22 cellular contexts compared by ENCODE assay signal in genomic region chr10:88616250-88616977, GRCh38. TPM values are rescaled to one million over a fixed set of nuclear protein-coding genes. Genes with fewer than 3 reads are reported as not detected.
DNase-seq lines count a peak whose midpoint lies in the region; ATAC-seq and TF ChIP-seq lines count a peak whose summit lies in the region.
"Had no signal": no experiment of that assay in that cellular context is flagged by ENCODE, and none has a peak within 500 bp of the region (broad histone marks: within the 10 kb centered on the region; RNA-seq: fewer than 3 reads in every experiment).

No MANE protein-coding gene starts in this region.

- H3K4me1 ChIP-seq in BLaER1 (peaks cover 30% of the 10 kb centered on the region), heart left ventricle (no peaks in the 10 kb centered on the region), psoas muscle (no peaks in the 10 kb centered on the region)
- H3K4me1 ChIP-seq: Caco-2, Peyer's patch had no signal

- H4K20me1 ChIP-seq in BLaER1: no peaks in the 10 kb centered on the region

- TF ChIP-seq POLR2A in heart left ventricle (IDR thresholded peaks at IDR 0.05): no peak

- ATAC-seq in heart left ventricle: peak; percentile 37 to 58 (median 45)
- ATAC-seq in psoas muscle: peak in 2 of 4 donors; percentile 22 to 25
- ATAC-seq: right lobe of liver had no signal

- TF ChIP-seq CTCF in heart left ventricle (IDR thresholded peaks at IDR 0.05): no peak
- TF ChIP-seq CTCF in psoas muscle (IDR thresholded peaks at IDR 0.05): no peak

- peaks cover 3% of the 10 kb centered on the region; the same call in 1 of the 2 replicates for H3K9me3 ChIP-seq in BLaER1
- peaks cover 0 to 22% (median 0%) of the 10 kb centered on the region in 12 donors for H3K9me3 ChIP-seq in heart left ventricle
- H3K9me3 ChIP-seq in psoas muscle: no peaks in the 10 kb centered on the region
- H3K9me3 ChIP-seq: Caco-2, neutrophil, Peyer's patch, right lobe of liver had no signal

- 0 out of 2 replicates have a peak overlapping the region, but pooled peaks have one; percentile 3 for H3K4me3 ChIP-seq in BLaER1
- H3K4me3 ChIP-seq in heart left ventricle: no peak overlapping the region
- H3K4me3 ChIP-seq in psoas muscle: no peak overlapping the region
- H3K4me3 ChIP-seq: Peyer's patch, right lobe of liver had no signal

- H3K27me3 ChIP-seq in BLaER1: no peaks in the 10 kb centered on the region
- H3K27me3 ChIP-seq in heart left ventricle: no peaks in the 10 kb centered on the region
- no peaks in the 10 kb centered on the region for H3K27me3 ChIP-seq in psoas muscle (ENCODE audit: insufficient read depth in 3 of 3, low read length in 2 of 3)
- H3K27me3 ChIP-seq: neutrophil, Peyer's patch, right lobe of liver had no signal

- peak overlapping the region; percentile 72 for H3K27ac ChIP-seq in BLaER1
- peak overlapping the region in 3 of 12 donors; percentile 12 to 52 (median 48) for H3K27ac ChIP-seq in heart left ventricle
- no peak overlapping the region for H3K27ac ChIP-seq in psoas muscle
- H3K27ac ChIP-seq: neutrophil, Peyer's patch, right lobe of liver had no signal

- H3K4me2 ChIP-seq in BLaER1: peak overlapping the region; percentile 70

- intact Hi-C loops in heart left ventricle (cut with DNase I) (no loop called here), psoas muscle (cut with DNase I) (no loop called here)

- H3K9ac ChIP-seq in BLaER1: peak overlapping the region; percentile 46; the same call in 1 of the 2 replicates

- H3K36me3 ChIP-seq in BLaER1 (no peaks in the 10 kb centered on the region), heart left ventricle (no peaks in the 10 kb centered on the region), psoas muscle (ENCODE audit: insufficient read depth in 1 of 2, low read depth in 1 of 2) (no peaks in the 10 kb centered on the region)
- H3K36me3 ChIP-seq: neutrophil, Peyer's patch, right lobe of liver had no signal

- DNase-seq in RPMI7951 (ENCODE audit: low read depth) (peak; percentile 4), heart left ventricle (peak; percentile 36 to 69 (median 44)), psoas muscle (peak; percentile 10 to 62), AG08395 (ENCODE audit: low spot score) (no peak), HPDE6-E6E7 (ENCODE audit: extremely low spot score) (no peak), HCEC 1CT (no peak)
- DNase-seq in activated CD4-positive, alpha-beta T cell treated with anti-CD3 and anti-CD28 coated beads, Interleukin-2, amount 50 U/mL, for 1 hour: no peak
- DNase-seq: activated CD4-positive, alpha-beta T cell treated with anti-CD3 and anti-CD28 coated beads, Interleukin-2, amount 50 U/mL, for 48 hours; activated naive CD4-positive, alpha-beta T cell treated with anti-CD3 and anti-CD28 coated beads, Interleukin-2, amount 10 ng/mL, durations not matched to agents 7 days and 5 days; activated T-cell treated with anti-CD3 and anti-CD28 coated beads, Interleukin-2, amount 50 U/mL, for 24 hours; Caco-2; NCI-H1417; NCI-H2171 treated with DMSO at 0.1 percent for 48 hours; NCI-H748 treated with DMSO at 0.1 percent for 48 hours; Peyer's patch; stimulated activated CD4-positive, alpha-beta T cell treated with anti-CD3 and anti-CD28 coated beads, Interleukin-2, amount 100 ng/mL, for 24 hours; SW 1271 had no signal

- WGBS in heart left ventricle, 4 donors: 73 to 85% (median 78%) methylated on average over 18 of the region's 18 CpGs
- WGBS in psoas muscle, 3 donors: 77 to 83% (median 78%) methylated on average over 18 of the region's 18 CpGs

RNA-seq across cellular contexts. Expression of gene LIPJ, which starts 29.9 kb away (rescaled TPM):
- under 0.01 and 0.12 TPM in 2 replicates for total RNA-seq in RPMI7951 (2014; rRNA removed; shearing (Covaris generic))
- total RNA-seq in heart left ventricle (not detected), psoas muscle (under 1 TPM in 3 of 4 donors, not detected in 1; 0.23 to 0.30 (median 0.27) TPM)
- polyA plus RNA-seq in heart left ventricle (under 1 TPM in 1 of 2 donors, not detected in 1; 0.03 TPM), psoas muscle (under 1 TPM; 0.03 to 0.06 (median 0.04) TPM)
- total RNA-seq: Caco-2, Peyer's patch had no signal
- polyA plus RNA-seq: aorta had no signal

RNA-seq across cellular contexts. Expression of gene RNLS, which starts 33.3 kb away (rescaled TPM):
- 15.7 and 20.8 TPM in 2 replicates for total RNA-seq in RPMI7951 (2014; rRNA removed; shearing (Covaris generic))
- total RNA-seq in heart left ventricle (10 to 100 TPM in 7 of 9 donors, 1 to 10 TPM in 2; 8.7 to 30.7 (median 16.7) TPM), psoas muscle (1 to 10 TPM; 3.6 to 9.2 (median 5.3) TPM)
- polyA plus RNA-seq in heart left ventricle (1 to 10 TPM; 6.6 to 6.8 TPM), psoas muscle (1 to 10 TPM; 3.0 to 9.1 (median 6.7) TPM)

RNA-seq across cellular contexts. Expression of gene LIPF, which starts 47.8 kb away (rescaled TPM):
- not detected in 2 replicates for total RNA-seq in RPMI7951 (2014; rRNA removed; shearing (Covaris generic))
- not detected for total RNA-seq in heart left ventricle
- 1 to 10 TPM in 1 of 2 donors, not detected in 1; 1.0 TPM for polyA plus RNA-seq in heart left ventricle
- total RNA-seq in psoas muscle: not detected
- polyA plus RNA-seq in psoas muscle: under 1 TPM; 0.06 to 0.74 (median 0.70) TPM
- total RNA-seq: aorta, Caco-2, kidney epithelial cell, Peyer's patch, right lobe of liver had no signal

Comparison
In these comparisons a context has a peak if more than half of its experiments do, and no peak if none do; other contexts are left out.
1. DNase-seq: peak in RPMI7951 (single experiment), heart left ventricle (5 of 5) and psoas muscle (2 of 2); none in AG08395 (single experiment), activated CD4-positive, alpha-beta T cell treated with anti-CD3 and anti-CD28 coated beads, Interleukin-2, amount 50 U/mL, for 1 hour (single experiment), HPDE6-E6E7 (single experiment) and HCEC 1CT (single experiment).